Comparison of ENCODE assay signal across 9 cellular contexts in genomic region chr9:128117613-128118471, GRCh38. TPM values are rescaled to one million over a fixed set of nuclear protein-coding genes. Genes with fewer than 3 reads are reported as not detected.
DNase-seq lines count a peak whose midpoint lies in the region; ATAC-seq and TF ChIP-seq lines count a peak whose summit lies in the region.
"Had no signal": no experiment of that assay in that cellular context is flagged by ENCODE, and none has a peak within 500 bp of the region (broad histone marks: within the 10 kb centered on the region; RNA-seq: fewer than 3 reads in every experiment).

No MANE protein-coding gene starts in this region.

- no peak overlapping the region for H2BK5ac ChIP-seq in H9 (ENCODE audit: insufficient read length, low read length)

- H3K23me2 ChIP-seq in H9 (ENCODE audit: insufficient read length, low read depth, low read length, poor library complexity, severe bottlenecking), result no peaks in the 10 kb centered on the region

- H3K79me2 ChIP-seq in H9 (ENCODE audit: insufficient read depth, low read length), result no peaks in the 10 kb centered on the region

- H3T11ph ChIP-seq in H9 (ENCODE audit: low read length), result no peak overlapping the region

- H4K5ac ChIP-seq in H9 (ENCODE audit: insufficient read length, low read depth, low read length), result no peak overlapping the region

- no peaks in the 10 kb centered on the region for H3K79me1 ChIP-seq in H9 (ENCODE audit: insufficient read depth, low read depth, low read length, poor library complexity, severe bottlenecking)

- intact Hi-C loops in left ventricle myocardium inferior (cut with micrococcal nuclease), result loop anchor here (10.0 kb wide), 1 partner anchor 173 kb away; no protein-coding TSS in a partner anchor

- H3K9me3 Mint-ChIP-seq in H9, result peaks cover 0 to 3% of the 10 kb centered on the region in 2 experiments; a peak in 1 of 5 replicates
- H3K9me3 Mint-ChIP-seq in T-helper 2 cell treated with Interferon-gamma antibody and Interleukin-4, amounts not matched to agents 5 μg/mL and 100 μg/mL, for 36 hours, result no peaks in the 10 kb centered on the region

- peaks cover 8 to 11% of the 10 kb centered on the region in 2 experiments; a peak in 3 of 4 replicates for H3K4me1 Mint-ChIP-seq in H9
- peaks cover 3% of the 10 kb centered on the region for H3K4me1 Mint-ChIP-seq in T-helper 2 cell treated with Interferon-gamma antibody and Interleukin-4, amounts not matched to agents 5 μg/mL and 100 μg/mL, for 36 hours (ENCODE audit: low read depth)

- peak overlapping the region; percentile 3 for H3K4me2 ChIP-seq in H9 (ENCODE audit: insufficient read depth, insufficient read length, low read length)

- ATAC-seq in GM19324 (IDR thresholded peaks at IDR 0.05; ENCODE audit: low FRiP score, unreplicated experiment), result no peak

- H4K8ac ChIP-seq in H9 (replicated peaks; ENCODE audit: insufficient read length, low read depth, low read length), result no peak overlapping the region

- H2BK20ac ChIP-seq in H9 (ENCODE audit: low read depth, low read length, poor library complexity, severe bottlenecking), result no peak overlapping the region

- peak overlapping the region in 2 of 3 experiments; percentile 39 to 90; a peak in 4 of 7 replicates for H3K27ac Mint-ChIP-seq in H9
- H3K27ac Mint-ChIP-seq in T-helper 2 cell treated with Interferon-gamma antibody and Interleukin-4, amounts not matched to agents 5 μg/mL and 100 μg/mL, for 36 hours, result peak overlapping the region; percentile 38
- H3K27ac Mint-ChIP-seq: activated naive CD8-positive, alpha-beta T cell had no signal

- H3K4ac ChIP-seq in H9 (ENCODE audit: low read depth, low read length), result no peak overlapping the region

- H3K4me3 Mint-ChIP-seq in H9, result peak overlapping the region in 1 of 2 experiments; percentile 65; a peak in 3 of 5 replicates
- no peak overlapping the region for H3K4me3 Mint-ChIP-seq in T-helper 2 cell treated with Interferon-gamma antibody and Interleukin-4, amounts not matched to agents 5 μg/mL and 100 μg/mL, for 36 hours
- H3K4me3 Mint-ChIP-seq: activated naive CD8-positive, alpha-beta T cell had no signal

- no peak overlapping the region for H2AK5ac ChIP-seq in H9 (ENCODE audit: insufficient read length, low read length)

- H3K27ac ChIP-seq in H9 (ENCODE audit: insufficient read length, low read depth, low read length) (no peak overlapping the region), left ventricle myocardium inferior (replicated peaks) (no peak overlapping the region)

- peaks cover 12 to 52% (median 19%) of the 10 kb centered on the region in 3 experiments; a peak in 6 of 7 replicates for H3K36me3 Mint-ChIP-seq in H9 (ENCODE audit: insufficient read depth in 1 of 3, low read depth in 3 of 3)
- peaks cover 15% of the 10 kb centered on the region for H3K36me3 Mint-ChIP-seq in T-helper 2 cell treated with Interferon-gamma antibody and Interleukin-4, amounts not matched to agents 5 μg/mL and 100 μg/mL, for 36 hours (ENCODE audit: low read depth)

- H3K23ac ChIP-seq in H9 (ENCODE audit: insufficient read length, low read depth, low read length), result no peak overlapping the region

- no peaks in the 10 kb centered on the region for H4K20me1 ChIP-seq in H9 (ENCODE audit: control insufficient read depth, insufficient read depth, insufficient read length)

- H3K9me3 ChIP-seq in H9 (ENCODE audit: control insufficient read depth, low read depth, low read length) (no peaks in the 10 kb centered on the region), left ventricle myocardium inferior (replicated peaks) (no peaks in the 10 kb centered on the region)

- H2BK15ac ChIP-seq in H9 (ENCODE audit: low read depth, low read length), result no peak overlapping the region

- H3K4me1 ChIP-seq in H9 (ENCODE audit: insufficient read depth, low read length) (no peaks in the 10 kb centered on the region), left ventricle myocardium inferior (peaks cover 11% of the 10 kb centered on the region)

- H2BK120ac ChIP-seq in H9 (ENCODE audit: low read depth, low read length, poor library complexity, severe bottlenecking), result no peak overlapping the region

- H4K91ac ChIP-seq in H9 (ENCODE audit: insufficient read length, low read depth, low read length), result no peak overlapping the region

- H2BK12ac ChIP-seq in H9 (ENCODE audit: insufficient read length, low read depth, low read length), result no peak overlapping the region

- no CpG with 5 or more reads among the region's 27 CpGs for WGBS in H9 (ENCODE audit: extremely low coverage, insufficient read length, low lambda C conversion rate)

- H3K4me3 ChIP-seq in left ventricle myocardium inferior, result no peak overlapping the region

- no peak overlapping the region for H3K9ac ChIP-seq in H9 (ENCODE audit: extremely low read depth, insufficient read length, low read length)

- no peaks in the 10 kb centered on the region for H3K27me3 Mint-ChIP-seq in H9 (ENCODE audit: low read depth)
- H3K27me3 Mint-ChIP-seq in T-helper 2 cell treated with Interferon-gamma antibody and Interleukin-4, amounts not matched to agents 5 μg/mL and 100 μg/mL, for 36 hours (ENCODE audit: low read depth), result no peaks in the 10 kb centered on the region
- H3K27me3 Mint-ChIP-seq: activated naive CD8-positive, alpha-beta T cell had no signal

- no peak overlapping the region for H3K56ac ChIP-seq in H9 (ENCODE audit: insufficient read length, low read depth, low read length)

- no peaks in the 10 kb centered on the region for H3K27me3 ChIP-seq in H9 (ENCODE audit: insufficient read depth, low read length)
- no peaks in the 10 kb centered on the region for H3K27me3 ChIP-seq in left ventricle myocardium inferior (ENCODE audit: low read depth)

- H3K18ac ChIP-seq in H9 (ENCODE audit: insufficient read length, low read depth, low read length), result no peak overlapping the region

- H3K36me3 ChIP-seq in left ventricle myocardium inferior, result peaks cover 49% of the 10 kb centered on the region

- DNase-seq in COLO668 (lab: John Stamatoyannopoulos, UW; ENCODE audit: unreplicated experiment) (peak; percentile 92), H9 (peak; percentile 96), NCI-H2029 (lab: John Stamatoyannopoulos, UW) (peak; percentile 79), amniotic stem cell (lab: John Stamatoyannopoulos, UW) (peak; percentile 55), left ventricle myocardium inferior (peak; percentile 95), pulmonary artery endothelial cell (ENCODE audit: low read depth, low spot score) (peak; percentile 58)
- DNase-seq in T-helper 2 cell treated with Interferon-gamma antibody and Interleukin-4, amounts not matched to agents 5 μg/mL and 100 μg/mL, for 36 hours (ENCODE audit: low spot score), result peak; percentile 89

- no peak overlapping the region for H3K14ac ChIP-seq in H9 (ENCODE audit: insufficient read depth, low read length)

- no peak overlapping the region for H2AFZ ChIP-seq in H9 (ENCODE audit: low read length)

- TF ChIP-seq CTCF in H9 (conservative IDR thresholded peaks at IDR 0.05) (peak; percentile 100), left ventricle myocardium inferior (IDR thresholded peaks at IDR 0.05; ENCODE audit: borderline replicate concordance) (peak; percentile 100)

RNA-seq across cellular contexts. Expression of gene PTGES2, which starts 9.7 kb away (rescaled TPM):
- total RNA-seq in H9 (2021), result 60.4 and 63.9 TPM in 2 replicates
- total RNA-seq in left ventricle myocardium inferior, result 141 TPM
- total RNA-seq in pulmonary artery endothelial cell, result 103 and 129 TPM in 2 replicates

RNA-seq across cellular contexts. Expression of gene LCN2, which starts 31.4 kb away (rescaled TPM):
- total RNA-seq in H9 (2021) (not detected in 2 replicates), left ventricle myocardium inferior (not detected), pulmonary artery endothelial cell (not detected in 2 replicates)

RNA-seq across cellular contexts. Expression of gene BBLN, which starts 42.2 kb away (rescaled TPM):
- total RNA-seq in H9 (2021), result 72.5 and 74.9 TPM in 2 replicates
- 52.5 TPM for total RNA-seq in left ventricle myocardium inferior
- 20.6 and 31.5 TPM in 2 replicates for total RNA-seq in pulmonary artery endothelial cell

RNA-seq across cellular contexts. Expression of gene SLC25A25, which starts 49.8 kb away (rescaled TPM):
- total RNA-seq in H9 (2021), result 16.0 and 16.9 TPM in 2 replicates
- total RNA-seq in left ventricle myocardium inferior, result 5.4 TPM
- total RNA-seq in pulmonary artery endothelial cell, result 14.7 and 25.1 TPM in 2 replicates

RNA-seq across cellular contexts. Expression of gene NAIF1, which starts 50.7 kb away (rescaled TPM):
- total RNA-seq in H9 (2021) (6.3 TPM in 2 replicates), left ventricle myocardium inferior (7.9 TPM), pulmonary artery endothelial cell (10.1 and 16.3 TPM in 2 replicates)
